Comparison of ENCODE assay signal across 15 cellular contexts in genomic region chr2:33909945-33910344, GRCh38.
A peak's percentile ranks its signal among the peaks of the same experiment; 100 is the strongest.
DNase-seq lines count a peak whose midpoint lies in the region; ATAC-seq lines count a peak whose summit lies in the region.
"Had no signal": no experiment of that assay in that cellular context is flagged by ENCODE, and none has a peak within 500 bp of the region (broad histone marks: within the 10 kb centered on the region; RNA-seq: fewer than 3 reads in every experiment).

No MANE protein-coding gene starts in this region.

- intact Hi-C loops in left ventricle myocardium superior (cut with micrococcal nuclease) (no loop called here), Right ventricle myocardium superior (cut with DNase I) (no loop called here)

- DNase-seq in left ventricle myocardium superior: no peak
- no peak for DNase-seq in Right ventricle myocardium superior
- peak; percentile 68 for DNase-seq in SK-MEL-5 (ENCODE audit: low read depth, low spot score)
- peak; percentile 55 for DNase-seq in left lobe of liver (ENCODE audit: low spot score)
- peak; percentile 5 for DNase-seq in pons (ENCODE audit: low spot score)
- no peak for DNase-seq in NCI-H2227 treated with DMSO at 0.1 percent for 48 hours (lab: John Stamatoyannopoulos, UW)
- DNase-seq in GM19240 (ENCODE audit: insufficient read length, low spot score): no peak
- DNase-seq: H9, HFFc6, Kasumi-1, MG63, NCI-H1417, NCI-H1694 treated with DMSO at 0.1 percent for 48 hours, PC-9 had no signal

- in situ Hi-C loops in SK-MEL-5 (cut with HindIII; ENCODE audit: low pct_unique_long_range_greater_than_20kb, low sequenced_read_pairs): no loop called here

- ATAC-seq in left ventricle myocardium superior (peak; percentile 28), Right ventricle myocardium superior (ENCODE audit: poor library complexity) (no peak), left lobe of liver (peak; percentile 100), HG03571 (IDR thresholded peaks at IDR 0.05; ENCODE audit: unreplicated experiment) (no peak)

Comparison
In these comparisons a context has a peak if more than half of its experiments do, and no peak if none do; other contexts are left out.
1. ATAC-seq: peak in left ventricle myocardium superior (single experiment) and left lobe of liver (single experiment); none in Right ventricle myocardium superior (single experiment) and HG03571 (single experiment).
2. DNase-seq: peak in SK-MEL-5 (single experiment), left lobe of liver (single experiment) and pons (single experiment); none in left ventricle myocardium superior (single experiment), Right ventricle myocardium superior (single experiment), NCI-H2227 treated with DMSO at 0.1 percent for 48 hours (single experiment) and GM19240 (single experiment).